In the genomic region with DNA sequence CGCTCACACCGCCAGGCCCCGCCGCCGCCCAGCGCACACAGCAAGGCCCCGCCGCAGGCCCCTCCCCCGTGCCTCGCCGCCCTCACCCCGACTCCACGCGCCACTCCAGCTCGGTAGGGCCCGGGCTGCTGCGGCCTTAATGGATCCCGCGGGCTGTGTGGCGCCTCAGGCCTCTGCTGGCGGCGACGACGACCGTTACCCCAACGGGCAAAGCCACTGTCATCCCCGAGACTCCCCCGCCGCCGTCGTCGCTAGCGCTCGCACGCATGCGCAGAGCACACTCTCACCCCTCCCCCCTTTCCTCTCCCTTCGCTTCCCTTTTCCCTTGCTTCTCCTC, we compare ENCODE assay signal across 8 cellular contexts. TPM values are rescaled to one million over a fixed set of nuclear protein-coding genes. Genes with fewer than 3 reads are reported as not detected.
DNase-seq lines count a peak whose midpoint lies in the region; ATAC-seq and TF ChIP-seq lines count a peak whose summit lies in the region.

A gene with protein sequence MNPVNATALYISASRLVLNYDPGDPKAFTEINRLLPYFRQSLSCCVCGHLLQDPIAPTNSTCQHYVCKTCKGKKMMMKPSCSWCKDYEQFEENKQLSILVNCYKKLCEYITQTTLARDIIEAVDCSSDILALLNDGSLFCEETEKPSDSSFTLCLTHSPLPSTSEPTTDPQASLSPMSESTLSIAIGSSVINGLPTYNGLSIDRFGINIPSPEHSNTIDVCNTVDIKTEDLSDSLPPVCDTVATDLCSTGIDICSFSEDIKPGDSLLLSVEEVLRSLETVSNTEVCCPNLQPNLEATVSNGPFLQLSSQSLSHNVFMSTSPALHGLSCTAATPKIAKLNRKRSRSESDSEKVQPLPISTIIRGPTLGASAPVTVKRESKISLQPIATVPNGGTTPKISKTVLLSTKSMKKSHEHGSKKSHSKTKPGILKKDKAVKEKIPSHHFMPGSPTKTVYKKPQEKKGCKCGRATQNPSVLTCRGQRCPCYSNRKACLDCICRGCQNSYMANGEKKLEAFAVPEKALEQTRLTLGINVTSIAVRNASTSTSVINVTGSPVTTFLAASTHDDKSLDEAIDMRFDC (minus strand): TSS at position 272 of the 337 bp plus-strand sequence. CDS start 1,222 bp downstream, outside the sequence.

- peak within 1 kb of the TSS; percentile 76 for H2AFZ ChIP-seq in Loucy (ENCODE audit: low read length)

- H3K36me3 ChIP-seq in Loucy (ENCODE audit: insufficient read depth, low read length): no peaks in the 10 kb centered on the region
- peaks cover 11% of the 10 kb centered on the region for H3K36me3 ChIP-seq in mesodermal cell (ENCODE audit: control insufficient read depth, insufficient read depth, low read length)
- H3K36me3 ChIP-seq in uterus: no peaks in the 10 kb centered on the region

- peaks cover 7% of the 10 kb centered on the region; the same call in 1 of the 2 replicates for H3F3A ChIP-seq in Loucy (ENCODE audit: low read depth)

- H3K9me2 ChIP-seq in Loucy (replicated peaks; ENCODE audit: low read depth, low read length): no peaks in the 10 kb centered on the region

- H3K79me2 ChIP-seq in Loucy (ENCODE audit: insufficient read depth, low read length): peaks cover 60% of the 10 kb centered on the region

- H4K20me1 ChIP-seq in Loucy (ENCODE audit: insufficient read depth, low read length, poor library complexity, severe bottlenecking): peaks cover 42% of the 10 kb centered on the region

- H3K4me3 ChIP-seq in Loucy (ENCODE audit: low read length, poor library complexity, severe bottlenecking) (peak within 1 kb of the TSS; percentile 86), coronary artery (peak within 1 kb of the TSS; percentile 97), mesodermal cell (ENCODE audit: extremely low read depth, insufficient read depth, low read length, poor library complexity, severe bottlenecking) (peak within 1 kb of the TSS; percentile 87), uterus (peak within 1 kb of the TSS; percentile 75 to 94)

- H3K4me1 ChIP-seq in Loucy (ENCODE audit: insufficient read depth, low read length, poor library complexity, severe bottlenecking) (peaks cover 26% of the 10 kb centered on the region), mesodermal cell (ENCODE audit: control insufficient read depth, insufficient read depth, low read length, poor library complexity, severe bottlenecking) (peaks cover 7% of the 10 kb centered on the region), uterus (no peaks in the 10 kb centered on the region)

- no peak for ATAC-seq in HG02870 (IDR thresholded peaks at IDR 0.05; ENCODE audit: unreplicated experiment)

- peak within 1 kb of the TSS; percentile 93 for H3K9ac ChIP-seq in Loucy (ENCODE audit: low read depth, low read length, poor library complexity, severe bottlenecking)

- no peak for DNase-seq in coronary artery (ENCODE audit: low spot score)
- DNase-seq in uterus: no peak
- no peak for DNase-seq in KG1 (lab: John Stamatoyannopoulos, UW)
- DNase-seq in SIG-M5 (lab: John Stamatoyannopoulos, UW): no peak

- intact Hi-C loops in uterus (cut with DNase I; ENCODE audit: low total_unique reads): no loop called here

- in situ Hi-C loops in GM18951 (cut with MboI; ENCODE audit: low sequenced_read_pairs, unreplicated experiment): no loop called here

- WGBS in mesodermal cell (ENCODE audit: insufficient coverage in 2 of 2), 2 experiments: 0 to 1% methylated on average over 23 to 36 of the region's 37 CpGs

- H3K4me2 ChIP-seq in Loucy (ENCODE audit: low read depth, low read length, poor library complexity, severe bottlenecking): peak within 1 kb of the TSS; percentile 99

- peak within 1 kb of the TSS; percentile 100 for H3K27ac ChIP-seq in coronary artery
- H3K27ac ChIP-seq in mesodermal cell (ENCODE audit: low read depth, low read length, severe bottlenecking): peak within 1 kb of the TSS; percentile 99
- peak within 1 kb of the TSS; percentile 100 for H3K27ac ChIP-seq in uterus

- no peak for TF ChIP-seq CTCF in Loucy (conservative IDR thresholded peaks at IDR 0.05; ENCODE audit: low read length)
- TF ChIP-seq CTCF in coronary artery (IDR thresholded peaks at IDR 0.05): no peak
- peak in 1 of 4 experiments; percentile 2 for TF ChIP-seq CTCF in uterus (IDR thresholded peaks at IDR 0.05)

- H3K9me3 ChIP-seq in Loucy (ENCODE audit: insufficient read depth, low read depth, low read length) (no peaks in the 10 kb centered on the region), mesodermal cell (ENCODE audit: control insufficient read depth, low read length) (peaks cover 5% of the 10 kb centered on the region), uterus (no peaks in the 10 kb centered on the region)

- peaks cover 5% of the 10 kb centered on the region for H3K27me3 ChIP-seq in Loucy (ENCODE audit: insufficient read depth, low read length, poor library complexity, severe bottlenecking)
- no peaks in the 10 kb centered on the region for H3K27me3 ChIP-seq in uterus

- TF ChIP-seq POLR2A in GM18951 (IDR thresholded peaks at IDR 0.05; ENCODE audit: extremely low read depth, insufficient read depth, insufficient read length) (peak; percentile 66), uterus (IDR thresholded peaks at IDR 0.05) (peak in 1 of 2 donors; percentile 76)

RNA-seq across cellular contexts. Expression of the gene that starts here (rescaled TPM):
- polyA plus RNA-seq in mesodermal cell (2013, experiment 1 of 2): 24.8 TPM
- polyA plus RNA-seq in mesodermal cell (2013, experiment 2 of 2): 19.8 TPM
- total RNA-seq in uterus: 10 to 100 TPM; 17.7 to 53.0 (median 32.9) TPM
